ENCODE assay signal across 1 cellular context in genomic region chr7:116423499-116423898, GRCh38.
TF ChIP-seq lines count a peak whose summit lies in the region.

No MANE protein-coding gene starts in this region.

TF ChIP-seq in IMR-90, 13 proteins besides CTCF, POLR2A, EP300 and RAD21:
- TF ChIP-seq SMC3 (IDR thresholded peaks at IDR 0.05; ENCODE audit: low read depth, low read length) (no peak), MAFK (IDR thresholded peaks at IDR 0.05; ENCODE audit: low read depth, low read length) (no peak), BHLHE40 (IDR thresholded peaks at IDR 0.05; ENCODE audit: low read depth, low read length) (no peak), RFX5 (IDR thresholded peaks at IDR 0.05; ENCODE audit: low read depth, low read length) (no peak), MXI1 (IDR thresholded peaks at IDR 0.05; ENCODE audit: borderline replicate concordance, low read depth, low read length) (no peak), CEBPB (IDR thresholded peaks at IDR 0.05; ENCODE audit: low read depth, low read length) (no peak), NFE2L2 (IDR thresholded peaks at IDR 0.05; ENCODE audit: low read depth, low read length) (no peak), ELK1 (IDR thresholded peaks at IDR 0.05; ENCODE audit: borderline replicate concordance, low read depth, low read length) (no peak), MAZ (IDR thresholded peaks at IDR 0.05; ENCODE audit: borderline replicate concordance, low read depth, low read length) (no peak), CHD1 (IDR thresholded peaks at IDR 0.05; ENCODE audit: low read depth, low read length) (no peak), FOS (IDR thresholded peaks at IDR 0.05; ENCODE audit: low read depth, low read length) (no peak), RCOR1 (IDR thresholded peaks at IDR 0.05; ENCODE audit: insufficient replicate concordance, low read length) (no peak)
- TF ChIP-seq, protein P1, sequence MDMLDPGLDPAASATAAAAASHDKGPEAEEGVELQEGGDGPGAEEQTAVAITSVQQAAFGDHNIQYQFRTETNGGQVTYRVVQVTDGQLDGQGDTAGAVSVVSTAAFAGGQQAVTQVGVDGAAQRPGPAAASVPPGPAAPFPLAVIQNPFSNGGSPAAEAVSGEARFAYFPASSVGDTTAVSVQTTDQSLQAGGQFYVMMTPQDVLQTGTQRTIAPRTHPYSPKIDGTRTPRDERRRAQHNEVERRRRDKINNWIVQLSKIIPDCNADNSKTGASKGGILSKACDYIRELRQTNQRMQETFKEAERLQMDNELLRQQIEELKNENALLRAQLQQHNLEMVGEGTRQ (IDR thresholded peaks at IDR 0.05; ENCODE audit: low read depth, low read length): no peak
TF ChIP-seq in IMR-90: peak in this region for 0.
